In genomic region chr6:16097382-16098171, GRCh38 we compare ENCODE assay signal across 1 cellular context.
A peak's percentile ranks its signal among the peaks of the same experiment; 100 is the strongest.
TF ChIP-seq lines count a peak whose summit lies in the region.

No MANE protein-coding gene starts in this region.

TF ChIP-seq in K562, 482 proteins besides CTCF, POLR2A, EP300 and RAD21 (continued from another document and continues in another):
- no peak for TF ChIP-seq ZBTB2 (IDR thresholded peaks at IDR 0.05)
- TF ChIP-seq TGIF2 (CRISPR knock-in tag; IDR thresholded peaks at IDR 0.05), result no peak
- no peak for TF ChIP-seq HMG20B (CRISPR knock-in tag; IDR thresholded peaks at IDR 0.05)
- no peak for TF ChIP-seq ZNF143 (CRISPR knock-in tag; IDR thresholded peaks at IDR 0.05)
- TF ChIP-seq, protein P1, sequence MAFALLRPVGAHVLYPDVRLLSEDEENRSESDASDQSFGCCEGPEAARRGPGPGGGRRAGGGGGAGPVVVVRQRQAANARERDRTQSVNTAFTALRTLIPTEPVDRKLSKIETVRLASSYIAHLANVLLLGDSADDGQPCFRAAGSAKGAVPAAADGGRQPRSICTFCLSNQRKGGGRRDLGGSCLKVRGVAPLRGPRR (CRISPR knock-in tag; IDR thresholded peaks at IDR 0.05), result no peak
- no peak for TF ChIP-seq TAF7 (tag; IDR thresholded peaks at IDR 0.05)
- no peak for TF ChIP-seq CREB1 (IDR thresholded peaks at IDR 0.05)
- no peak for TF ChIP-seq CREB1 (CRISPR knock-in tag; IDR thresholded peaks at IDR 0.05)
- TF ChIP-seq E2F4 (CRISPR knock-in tag; IDR thresholded peaks at IDR 0.05; ENCODE audit: low read depth), result no peak
- TF ChIP-seq ATF3 (IDR thresholded peaks at IDR 0.05), result peak; percentile 48
- no peak for TF ChIP-seq ATF3 (CRISPR knock-in tag; conservative IDR thresholded peaks at IDR 0.05)
- TF ChIP-seq HCFC1 (IDR thresholded peaks at IDR 0.05; ENCODE audit: low read depth, low read length), result 0 out of 2 replicates have a peak, but pooled peaks have one; percentile 14
- no peak for TF ChIP-seq MCM2 (IDR thresholded peaks at IDR 0.05; ENCODE audit: low read depth)
- TF ChIP-seq ELK1 (CRISPR knock-in tag; IDR thresholded peaks at IDR 0.05), result no peak
- TF ChIP-seq RCOR1 (IDR thresholded peaks at IDR 0.05; ENCODE audit: borderline replicate concordance in 1 of 2, low read depth in 2 of 2, low read length in 2 of 2), result no peak
- TF ChIP-seq SMARCE1 (IDR thresholded peaks at IDR 0.05), result peak; percentile 44; the same call in 1 of the 2 replicates
- TF ChIP-seq POLR2H (tag; IDR thresholded peaks at IDR 0.05; ENCODE audit: low read depth), result no peak
- no peak for TF ChIP-seq BDP1 (IDR thresholded peaks at IDR 0.05; ENCODE audit: insufficient read depth, insufficient read length)
- TF ChIP-seq SRSF3 (IDR thresholded peaks at IDR 0.05; ENCODE audit: insufficient read depth, low read length), result no peak
- no peak for TF ChIP-seq GABPB1 (CRISPR knock-in tag; IDR thresholded peaks at IDR 0.05)
- TF ChIP-seq, protein P2, sequence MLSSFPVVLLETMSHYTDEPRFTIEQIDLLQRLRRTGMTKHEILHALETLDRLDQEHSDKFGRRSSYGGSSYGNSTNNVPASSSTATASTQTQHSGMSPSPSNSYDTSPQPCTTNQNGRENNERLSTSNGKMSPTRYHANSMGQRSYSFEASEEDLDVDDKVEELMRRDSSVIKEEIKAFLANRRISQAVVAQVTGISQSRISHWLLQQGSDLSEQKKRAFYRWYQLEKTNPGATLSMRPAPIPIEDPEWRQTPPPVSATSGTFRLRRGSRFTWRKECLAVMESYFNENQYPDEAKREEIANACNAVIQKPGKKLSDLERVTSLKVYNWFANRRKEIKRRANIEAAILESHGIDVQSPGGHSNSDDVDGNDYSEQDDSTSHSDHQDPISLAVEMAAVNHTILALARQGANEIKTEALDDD (IDR thresholded peaks at IDR 0.05), result no peak
- no peak for TF ChIP-seq ZNF175 (CRISPR knock-in tag; IDR thresholded peaks at IDR 0.05; ENCODE audit: low read depth)
- no peak for TF ChIP-seq ZNF830 (CRISPR knock-in tag; IDR thresholded peaks at IDR 0.05)
- no peak for TF ChIP-seq KDM5B (IDR thresholded peaks at IDR 0.05; ENCODE audit: insufficient replicate concordance, low read depth, low read length)
- TF ChIP-seq ZNF561 (CRISPR knock-in tag; conservative IDR thresholded peaks at IDR 0.05), result no peak
- TF ChIP-seq CBFA2T2 (conservative IDR thresholded peaks at IDR 0.05), result peak; percentile 71
- TF ChIP-seq NCOA1 (IDR thresholded peaks at IDR 0.05; ENCODE audit: low read depth), result no peak
- TF ChIP-seq NR2C1 (IDR thresholded peaks at IDR 0.05), result no peak
- no peak for TF ChIP-seq NR2C1 (tag; IDR thresholded peaks at IDR 0.05)
- TF ChIP-seq PML (IDR thresholded peaks at IDR 0.05; ENCODE audit: low read length), result no peak
- TF ChIP-seq WHSC1 (IDR thresholded peaks at IDR 0.05; ENCODE audit: low read length), result no peak
- TF ChIP-seq HEY1 (CRISPR knock-in tag; IDR thresholded peaks at IDR 0.05; ENCODE audit: borderline replicate concordance), result no peak
- no peak for TF ChIP-seq CHD7 (IDR thresholded peaks at IDR 0.05; ENCODE audit: low read depth, low read length)
- peak; percentile 16; the same call in 1 of the 2 replicates for TF ChIP-seq NCOR1 (IDR thresholded peaks at IDR 0.05)
- no peak for TF ChIP-seq SPI1 (IDR thresholded peaks at IDR 0.05; ENCODE audit: borderline replicate concordance, low read depth, low read length)
- no peak for TF ChIP-seq FOXJ2 (tag; IDR thresholded peaks at IDR 0.05)
- peak; percentile 61; the same call in 1 of the 2 replicates for TF ChIP-seq TAL1 (IDR thresholded peaks at IDR 0.05)
- no peak for TF ChIP-seq DMBX1 (CRISPR knock-in tag; IDR thresholded peaks at IDR 0.05; ENCODE audit: borderline replicate concordance)
- TF ChIP-seq KLF16 (IDR thresholded peaks at IDR 0.05), result 0 out of 2 replicates have a peak, but pooled peaks have one; percentile 6
- TF ChIP-seq, protein P3, sequence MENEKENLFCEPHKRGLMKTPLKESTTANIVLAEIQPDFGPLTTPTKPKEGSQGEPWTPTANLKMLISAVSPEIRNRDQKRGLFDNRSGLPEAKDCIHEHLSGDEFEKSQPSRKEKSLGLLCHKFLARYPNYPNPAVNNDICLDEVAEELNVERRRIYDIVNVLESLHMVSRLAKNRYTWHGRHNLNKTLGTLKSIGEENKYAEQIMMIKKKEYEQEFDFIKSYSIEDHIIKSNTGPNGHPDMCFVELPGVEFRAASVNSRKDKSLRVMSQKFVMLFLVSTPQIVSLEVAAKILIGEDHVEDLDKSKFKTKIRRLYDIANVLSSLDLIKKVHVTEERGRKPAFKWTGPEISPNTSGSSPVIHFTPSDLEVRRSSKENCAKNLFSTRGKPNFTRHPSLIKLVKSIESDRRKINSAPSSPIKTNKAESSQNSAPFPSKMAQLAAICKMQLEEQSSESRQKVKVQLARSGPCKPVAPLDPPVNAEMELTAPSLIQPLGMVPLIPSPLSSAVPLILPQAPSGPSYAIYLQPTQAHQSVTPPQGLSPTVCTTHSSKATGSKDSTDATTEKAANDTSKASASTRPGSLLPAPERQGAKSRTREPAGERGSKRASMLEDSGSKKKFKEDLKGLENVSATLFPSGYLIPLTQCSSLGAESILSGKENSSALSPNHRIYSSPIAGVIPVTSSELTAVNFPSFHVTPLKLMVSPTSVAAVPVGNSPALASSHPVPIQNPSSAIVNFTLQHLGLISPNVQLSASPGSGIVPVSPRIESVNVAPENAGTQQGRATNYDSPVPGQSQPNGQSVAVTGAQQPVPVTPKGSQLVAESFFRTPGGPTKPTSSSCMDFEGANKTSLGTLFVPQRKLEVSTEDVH (IDR thresholded peaks at IDR 0.05; ENCODE audit: low read depth, partially characterized antibody), result no peak
- TF ChIP-seq ZNF224 (CRISPR knock-in tag; IDR thresholded peaks at IDR 0.05), result no peak
- no peak for TF ChIP-seq ESRRA (IDR thresholded peaks at IDR 0.05; ENCODE audit: borderline replicate concordance, low read depth)
- peak; percentile 85 for TF ChIP-seq CBFA2T3 (IDR thresholded peaks at IDR 0.05)
- TF ChIP-seq, protein P4, sequence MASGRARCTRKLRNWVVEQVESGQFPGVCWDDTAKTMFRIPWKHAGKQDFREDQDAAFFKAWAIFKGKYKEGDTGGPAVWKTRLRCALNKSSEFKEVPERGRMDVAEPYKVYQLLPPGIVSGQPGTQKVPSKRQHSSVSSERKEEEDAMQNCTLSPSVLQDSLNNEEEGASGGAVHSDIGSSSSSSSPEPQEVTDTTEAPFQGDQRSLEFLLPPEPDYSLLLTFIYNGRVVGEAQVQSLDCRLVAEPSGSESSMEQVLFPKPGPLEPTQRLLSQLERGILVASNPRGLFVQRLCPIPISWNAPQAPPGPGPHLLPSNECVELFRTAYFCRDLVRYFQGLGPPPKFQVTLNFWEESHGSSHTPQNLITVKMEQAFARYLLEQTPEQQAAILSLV (tag; IDR thresholded peaks at IDR 0.05), result no peak
- TF ChIP-seq GTF2E2 (tag; IDR thresholded peaks at IDR 0.05), result no peak
